12 cellular contexts compared by ENCODE assay signal in genomic region chr4:80322716-80323115, GRCh38. TPM values are rescaled to one million over a fixed set of nuclear protein-coding genes. Genes with fewer than 3 reads are reported as not detected.
DNase-seq lines count a peak whose midpoint lies in the region; ATAC-seq and TF ChIP-seq lines count a peak whose summit lies in the region.
"Had no signal": no experiment of that assay in that cellular context is flagged by ENCODE, and none has a peak within 500 bp of the region (broad histone marks: within the 10 kb centered on the region; RNA-seq: fewer than 3 reads in every experiment).

No MANE protein-coding gene starts in this region.

- CTCF ChIA-PET in BJ (lab: Yijun Ruan, JAX): interaction anchor here (0.5 to 3.7 kb wide), 18 partner anchors 8 to 139 kb away, joined by 3 to 28 read pairs (median 6); partner anchors contain the start of gene CFAP299

- H3K36me3 Mint-ChIP-seq in activated naive CD8-positive, alpha-beta T cell treated with anti-CD3 and anti-CD28 coated beads, Interleukin-2, amount 50 U/mL, for 24 hours (ENCODE audit: low read depth): no peaks in the 10 kb centered on the region
- H3K36me3 Mint-ChIP-seq in activated T-cell treated with anti-CD3 and anti-CD28 coated beads, Interleukin-2, amount 50 U/mL, for 72 hours (ENCODE audit: insufficient read depth in 2 of 2): no peaks in the 10 kb centered on the region
- H3K36me3 Mint-ChIP-seq: activated naive CD4-positive, alpha-beta T cell treated with anti-CD3 and anti-CD28 coated beads, Interleukin-2, amount 50 U/mL, for 72 hours; stimulated activated memory B cell treated with anti-CD40 and anti-IgM and Interleukin-4, amounts not matched to agents 10 μg/mL and 1 μg/mL and 100 μg/mL, for 72 hours had no signal

- no peak for DNase-seq in BJ (ENCODE audit: low read depth)
- no peak for DNase-seq in HFF-Myc (ENCODE audit: extremely low read depth, low read depth)
- peak in 1 of 2 donors; percentile 77 for DNase-seq in foreskin fibroblast
- DNase-seq in amniotic stem cell (lab: John Stamatoyannopoulos, UW): no peak
- DNase-seq in activated naive CD8-positive, alpha-beta T cell treated with anti-CD3 and anti-CD28 coated beads, Interleukin-2, amount 50 U/mL, for 24 hours: no peak
- DNase-seq in activated T-cell treated with anti-CD3 and anti-CD28 coated beads, Interleukin-2, amount 50 U/mL, for 72 hours: no peak
- no peak for DNase-seq in SKM-1 treated with dmso at 0.1 percent for 144 hours (lab: John Stamatoyannopoulos, UW; ENCODE audit: unreplicated experiment)

- no peaks in the 10 kb centered on the region for H3K27me3 Mint-ChIP-seq in activated naive CD8-positive, alpha-beta T cell treated with anti-CD3 and anti-CD28 coated beads, Interleukin-2, amount 50 U/mL, for 24 hours
- peaks cover 1% of the 10 kb centered on the region for H3K27me3 Mint-ChIP-seq in activated T-cell treated with anti-CD3 and anti-CD28 coated beads, Interleukin-2, amount 50 U/mL, for 72 hours (ENCODE audit: low read depth)
- H3K27me3 Mint-ChIP-seq: stimulated activated memory B cell treated with anti-CD40 and anti-IgM and Interleukin-4, amounts not matched to agents 10 μg/mL and 1 μg/mL and 100 μg/mL, for 72 hours had no signal

- peak; percentile 54 for TF ChIP-seq CTCF in BJ (IDR thresholded peaks at IDR 0.05; ENCODE audit: insufficient read depth, low read depth, low read length)
- TF ChIP-seq CTCF in HFF-Myc (IDR thresholded peaks at IDR 0.05; ENCODE audit: low read depth, low read length, missing control alignments): peak; percentile 27
- peak; percentile 29 for TF ChIP-seq CTCF in foreskin fibroblast (IDR thresholded peaks at IDR 0.05; ENCODE audit: low read depth, low read length)

- H3K36me3 ChIP-seq in BJ (ENCODE audit: control insufficient read depth, insufficient read depth, low read length): no peaks in the 10 kb centered on the region

- H3K4me3 ChIP-seq in BJ (ENCODE audit: low read depth, low read length): no peak overlapping the region
- H3K4me3 ChIP-seq in HFF-Myc (replicated peaks; ENCODE audit: low read depth, low read length): no peak overlapping the region
- no peak overlapping the region for H3K4me3 ChIP-seq in foreskin fibroblast (ENCODE audit: low read depth in 1 of 2, low read length in 2 of 2)

- POLR2A ChIA-PET in BJ (lab: Charles Lee): no interaction called here

- no peak overlapping the region for H3K27ac Mint-ChIP-seq in activated naive CD8-positive, alpha-beta T cell treated with anti-CD3 and anti-CD28 coated beads, Interleukin-2, amount 50 U/mL, for 24 hours
- no peak overlapping the region for H3K27ac Mint-ChIP-seq in activated T-cell treated with anti-CD3 and anti-CD28 coated beads, Interleukin-2, amount 50 U/mL, for 72 hours
- H3K27ac Mint-ChIP-seq: activated naive CD4-positive, alpha-beta T cell treated with anti-CD3 and anti-CD28 coated beads, Interleukin-2, amount 50 U/mL, for 72 hours; stimulated activated memory B cell treated with anti-CD40 and anti-IgM and Interleukin-4, amounts not matched to agents 10 μg/mL and 1 μg/mL and 100 μg/mL, for 72 hours had no signal

- no peak overlapping the region for H3K4me3 Mint-ChIP-seq in activated naive CD8-positive, alpha-beta T cell treated with anti-CD3 and anti-CD28 coated beads, Interleukin-2, amount 50 U/mL, for 24 hours
- H3K4me3 Mint-ChIP-seq in activated T-cell treated with anti-CD3 and anti-CD28 coated beads, Interleukin-2, amount 50 U/mL, for 72 hours: no peak overlapping the region
- H3K4me3 Mint-ChIP-seq: stimulated activated memory B cell treated with anti-CD40 and anti-IgM and Interleukin-4, amounts not matched to agents 10 μg/mL and 1 μg/mL and 100 μg/mL, for 72 hours had no signal

- no peaks in the 10 kb centered on the region for H3K27me3 ChIP-seq in BJ (ENCODE audit: control insufficient read depth, insufficient read depth, low read length)

- H3K9me3 Mint-ChIP-seq in activated naive CD8-positive, alpha-beta T cell treated with anti-CD3 and anti-CD28 coated beads, Interleukin-2, amount 50 U/mL, for 24 hours: no peaks in the 10 kb centered on the region
- H3K9me3 Mint-ChIP-seq in activated T-cell treated with anti-CD3 and anti-CD28 coated beads, Interleukin-2, amount 50 U/mL, for 72 hours: no peaks in the 10 kb centered on the region
- H3K9me3 Mint-ChIP-seq: activated naive CD4-positive, alpha-beta T cell treated with anti-CD3 and anti-CD28 coated beads, Interleukin-2, amount 50 U/mL, for 72 hours; stimulated activated memory B cell treated with anti-CD40 and anti-IgM and Interleukin-4, amounts not matched to agents 10 μg/mL and 1 μg/mL and 100 μg/mL, for 72 hours had no signal

- no peaks in the 10 kb centered on the region for H3K4me1 Mint-ChIP-seq in activated naive CD8-positive, alpha-beta T cell treated with anti-CD3 and anti-CD28 coated beads, Interleukin-2, amount 50 U/mL, for 24 hours
- no peaks in the 10 kb centered on the region for H3K4me1 Mint-ChIP-seq in activated T-cell treated with anti-CD3 and anti-CD28 coated beads, Interleukin-2, amount 50 U/mL, for 72 hours (ENCODE audit: low read depth)
- H3K4me1 Mint-ChIP-seq: stimulated activated memory B cell treated with anti-CD40 and anti-IgM and Interleukin-4, amounts not matched to agents 10 μg/mL and 1 μg/mL and 100 μg/mL, for 72 hours had no signal

- peak; percentile 80 for ATAC-seq in SK-N-SH treated with all-trans-retinoic acid at 6 μM for 48 hours
- no peak for ATAC-seq in activated naive CD8-positive, alpha-beta T cell treated with anti-CD3 and anti-CD28 coated beads, Interleukin-2, amount 50 U/mL, for 24 hours
- ATAC-seq in activated T-cell treated with anti-CD3 and anti-CD28 coated beads, Interleukin-2, amount 50 U/mL, for 72 hours (replicated peaks in 1 of 2): no peak
- ATAC-seq: activated naive CD4-positive, alpha-beta T cell treated with anti-CD3 and anti-CD28 coated beads, Interleukin-2, amount 50 U/mL, for 72 hours; stimulated activated memory B cell treated with anti-CD40 and anti-IgM and Interleukin-4, amounts not matched to agents 10 μg/mL and 1 μg/mL and 100 μg/mL, for 72 hours had no signal

TF ChIP-seq in SK-N-SH treated with all-trans-retinoic acid at 6 μM for 48 hours, 23 proteins besides CTCF, POLR2A, EP300 and RAD21:
- TF ChIP-seq SNAI2 (CRISPR knock-in tag; IDR thresholded peaks at IDR 0.05) (no peak), CREB5 (CRISPR knock-in tag; IDR thresholded peaks at IDR 0.05; ENCODE audit: low read depth) (no peak)

RNA-seq across cellular contexts. Expression of gene CFAP299, which starts 12.8 kb away (rescaled TPM):
- 0.23 and 3.3 TPM in 2 replicates for polyA plus RNA-seq in BJ (2011; rRNA removed)
- polyA minus RNA-seq in BJ (2011; rRNA and poly(A)+ RNA removed): 2.8 and 4.2 TPM in 2 replicates
- not detected for total RNA-seq in activated T-cell treated with anti-CD3 and anti-CD28 coated beads, Interleukin-2, amount 50 U/mL, for 72 hours
- total RNA-seq: activated naive CD4-positive, alpha-beta T cell treated with anti-CD3 and anti-CD28 coated beads, Interleukin-2, amount 50 U/mL, for 72 hours; posterior vena cava; T-helper 2 cell treated with Interferon-gamma antibody and Interleukin-4, amounts not matched to agents 100 ng/mL and 5 ng/mL, for 36 hours had no signal

RNA-seq across cellular contexts. Expression of gene FGF5, which starts 56.3 kb away (rescaled TPM):
- polyA plus RNA-seq in BJ (2011; rRNA removed): 31.1 and 43.7 TPM in 2 replicates
- 88.9 and 128 TPM in 2 replicates for polyA minus RNA-seq in BJ (2011; rRNA and poly(A)+ RNA removed)
- total RNA-seq in activated T-cell treated with anti-CD3 and anti-CD28 coated beads, Interleukin-2, amount 50 U/mL, for 72 hours: not detected
- total RNA-seq: activated naive CD4-positive, alpha-beta T cell treated with anti-CD3 and anti-CD28 coated beads, Interleukin-2, amount 50 U/mL, for 72 hours; posterior vena cava; T-helper 2 cell treated with Interferon-gamma antibody and Interleukin-4, amounts not matched to agents 100 ng/mL and 5 ng/mL, for 36 hours had no signal
